1 cellular context compared by ENCODE assay signal in genomic region chr14:57875985-57876384, GRCh38.
TF ChIP-seq lines count a peak whose summit lies in the region.

No MANE protein-coding gene starts in this region.

TF ChIP-seq in H1, 55 proteins besides CTCF, POLR2A, EP300 and RAD21 (continued from another document):
- TF ChIP-seq ATF2 (IDR thresholded peaks at IDR 0.05; ENCODE audit: low read length) (no peak), MAFK (IDR thresholded peaks at IDR 0.05; ENCODE audit: low read depth, low read length) (no peak)
TF ChIP-seq in H1: peak in this region for 0.
